ENCODE assay signal across 1 cellular context in the genomic region with DNA sequence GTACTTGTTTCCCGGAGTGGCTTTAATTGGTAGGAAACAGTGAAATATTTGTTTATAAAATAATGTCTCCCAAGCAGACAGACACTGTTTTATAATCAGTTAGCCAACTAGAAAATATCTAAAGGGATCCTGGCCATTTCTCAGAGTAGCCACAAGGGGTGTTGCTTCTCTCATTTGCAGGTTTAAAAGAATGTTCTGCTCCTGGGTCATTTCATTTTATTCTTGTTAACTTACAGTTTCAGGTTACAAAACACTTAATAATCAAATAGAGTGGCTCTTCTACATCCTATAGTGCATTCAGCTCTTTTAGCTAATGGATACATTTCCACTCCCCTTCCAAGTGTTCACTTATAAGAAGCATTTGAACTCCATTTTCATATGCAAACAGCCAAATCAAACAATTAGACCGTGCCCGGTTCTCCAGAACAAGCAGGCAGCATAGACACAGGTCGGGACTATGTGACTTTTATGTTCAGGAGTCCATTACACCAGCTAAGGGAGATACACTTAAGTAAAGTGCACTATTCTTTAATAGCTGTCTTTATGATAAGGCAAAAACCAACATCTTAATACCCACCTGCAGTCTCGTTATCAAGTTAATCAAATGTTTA.
TF ChIP-seq lines count a peak whose summit lies in the region.

No MANE protein-coding gene starts in this region.

TF ChIP-seq in GM12878, 131 proteins besides CTCF, POLR2A, EP300 and RAD21 (continued from another document):
- TF ChIP-seq, protein P1, sequence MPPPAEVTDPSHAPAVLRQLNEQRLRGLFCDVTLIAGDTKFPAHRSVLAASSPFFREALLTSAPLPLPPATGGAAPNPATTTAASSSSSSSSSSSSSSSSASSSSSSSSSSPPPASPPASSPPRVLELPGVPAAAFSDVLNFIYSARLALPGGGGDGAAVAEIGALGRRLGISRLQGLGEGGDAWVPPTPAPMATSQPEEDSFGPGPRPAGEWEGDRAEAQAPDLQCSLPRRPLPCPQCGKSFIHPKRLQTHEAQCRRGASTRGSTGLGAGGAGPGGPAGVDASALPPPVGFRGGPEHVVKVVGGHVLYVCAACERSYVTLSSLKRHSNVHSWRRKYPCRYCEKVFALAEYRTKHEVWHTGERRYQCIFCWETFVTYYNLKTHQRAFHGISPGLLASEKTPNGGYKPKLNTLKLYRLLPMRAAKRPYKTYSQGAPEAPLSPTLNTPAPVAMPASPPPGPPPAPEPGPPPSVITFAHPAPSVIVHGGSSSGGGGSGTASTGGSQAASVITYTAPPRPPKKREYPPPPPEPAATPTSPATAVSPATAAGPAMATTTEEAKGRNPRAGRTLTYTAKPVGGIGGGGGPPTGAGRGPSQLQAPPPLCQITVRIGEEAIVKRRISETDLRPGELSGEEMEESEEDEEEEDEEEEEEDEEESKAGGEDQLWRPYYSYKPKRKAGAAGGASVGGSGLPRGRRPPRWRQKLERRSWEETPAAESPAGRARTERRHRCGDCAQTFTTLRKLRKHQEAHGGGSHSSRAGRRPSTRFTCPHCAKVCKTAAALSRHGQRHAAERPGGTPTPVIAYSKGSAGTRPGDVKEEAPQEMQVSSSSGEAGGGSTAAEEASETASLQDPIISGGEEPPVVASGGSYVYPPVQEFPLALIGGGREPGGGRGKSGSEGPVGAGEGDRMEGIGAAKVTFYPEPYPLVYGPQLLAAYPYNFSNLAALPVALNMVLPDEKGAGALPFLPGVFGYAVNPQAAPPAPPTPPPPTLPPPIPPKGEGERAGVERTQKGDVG (CRISPR knock-in tag; IDR thresholded peaks at IDR 0.05), result no peak
- TF ChIP-seq IKZF2 (IDR thresholded peaks at IDR 0.05) (no peak), NRF1 (conservative IDR thresholded peaks at IDR 0.05; ENCODE audit: low read depth, low read length) (no peak), CHD2 (IDR thresholded peaks at IDR 0.05; ENCODE audit: borderline replicate concordance, low read depth, low read length) (no peak), NFIC (IDR thresholded peaks at IDR 0.05; ENCODE audit: low read depth, low read length) (no peak)
- TF ChIP-seq, protein P2, sequence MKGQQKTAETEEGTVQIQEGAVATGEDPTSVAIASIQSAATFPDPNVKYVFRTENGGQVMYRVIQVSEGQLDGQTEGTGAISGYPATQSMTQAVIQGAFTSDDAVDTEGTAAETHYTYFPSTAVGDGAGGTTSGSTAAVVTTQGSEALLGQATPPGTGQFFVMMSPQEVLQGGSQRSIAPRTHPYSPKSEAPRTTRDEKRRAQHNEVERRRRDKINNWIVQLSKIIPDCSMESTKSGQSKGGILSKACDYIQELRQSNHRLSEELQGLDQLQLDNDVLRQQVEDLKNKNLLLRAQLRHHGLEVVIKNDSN (IDR thresholded peaks at IDR 0.05; ENCODE audit: borderline replicate concordance, extremely low read length, insufficient read depth, low read depth, low read length), result no peak
